In genomic region chr13:105709181-105709580, GRCh38 we compare ENCODE assay signal across 34 cellular contexts.
"Had no signal": no experiment of that assay in that cellular context is flagged by ENCODE, and none has a peak within 500 bp of the region (broad histone marks: within the 10 kb centered on the region; RNA-seq: fewer than 3 reads in every experiment).

No MANE protein-coding gene starts in this region.

- H3K4me2 ChIP-seq: KMS-11 had no signal

- H3K9me3 ChIP-seq: MG63 had no signal

- H3K27me3 ChIP-seq: MG63 had no signal

- DNase-seq: Karpas-422, Kasumi-1, MG63, MM.1S, MV-4-11, NCI-H1048, NCI-H1092, NCI-H1092 treated with DMSO at 0.1 percent for 48 hours, NCI-H1105, NCI-H1105 treated with DMSO at 0.1 percent for 48 hours, NCI-H1417, NCI-H1417 treated with DMSO at 0.1 percent for 48 hours, NCI-H1436, NCI-H1436 treated with DMSO at 0.1 percent for 48 hours, NCI-H146, NCI-H1694, NCI-H1694 treated with DMSO at 0.1 percent for 48 hours, NCI-H187, NCI-H187 treated with DMSO at 0.1 percent for 48 hours, NCI-H1930, NCI-H2029, NCI-H2029 treated with DMSO at 0.1 percent for 48 hours, NCI-H2081, NCI-H2081 treated with DMSO at 0.1 percent for 48 hours, NCI-H2107, NCI-H2171, NCI-H2171 treated with DMSO at 0.1 percent for 48 hours, NCI-H2227 treated with DMSO at 0.1 percent for 48 hours, NCI-H226, NCI-H345, NCI-H446, NCI-H446 treated with DMSO at 0.1 percent for 48 hours, NCI-H510A had no signal

- H3K27ac ChIP-seq: KMS-11 had no signal

- H3K4me3 ChIP-seq: MG63 had no signal

- H3K36me3 ChIP-seq: MG63 had no signal

- H3K9ac ChIP-seq: KMS-11 had no signal
